Comparison of ENCODE assay signal across 17 cellular contexts in genomic region chr3:105676621-105677300, GRCh38.
DNase-seq lines count a peak whose midpoint lies in the region; ATAC-seq and TF ChIP-seq lines count a peak whose summit lies in the region.
"Had no signal": no experiment of that assay in that cellular context is flagged by ENCODE, and none has a peak within 500 bp of the region (broad histone marks: within the 10 kb centered on the region; RNA-seq: fewer than 3 reads in every experiment).

No MANE protein-coding gene starts in this region.

- H3K36me3 Mint-ChIP-seq in activated CD4-positive, alpha-beta T cell treated with anti-CD3 and anti-CD28 coated beads, Interleukin-2, amount 10 ng/mL, durations not matched to agents 24 days and 14 days (ENCODE audit: low read depth), result peaks cover 74% of the 10 kb centered on the region
- peaks cover 88% of the 10 kb centered on the region for H3K36me3 Mint-ChIP-seq in effector memory CD8-positive, alpha-beta T cell (ENCODE audit: insufficient read depth)
- H3K36me3 Mint-ChIP-seq in MCF 10A (ENCODE audit: insufficient read depth, unreplicated experiment), result peaks cover 54% of the 10 kb centered on the region

- H3K4me1 Mint-ChIP-seq in activated CD4-positive, alpha-beta T cell treated with anti-CD3 and anti-CD28 coated beads, Interleukin-2, amount 10 ng/mL, durations not matched to agents 24 days and 14 days, result peaks cover 26% of the 10 kb centered on the region
- H3K4me1 Mint-ChIP-seq in effector memory CD8-positive, alpha-beta T cell (ENCODE audit: low read depth in 2 of 2), result peaks cover 5 to 30% of the 10 kb centered on the region in 2 donors
- H3K4me1 Mint-ChIP-seq in MCF 10A (ENCODE audit: insufficient read depth, unreplicated experiment), result no peaks in the 10 kb centered on the region
- H3K4me1 Mint-ChIP-seq: brain had no signal

- POLR2A ChIA-PET in MCF 10A (lab: Yijun Ruan, JAX), result no interaction called here

- H3K27me3 Mint-ChIP-seq in activated CD4-positive, alpha-beta T cell treated with anti-CD3 and anti-CD28 coated beads, Interleukin-2, amount 10 ng/mL, durations not matched to agents 24 days and 14 days, result no peaks in the 10 kb centered on the region
- H3K27me3 Mint-ChIP-seq in effector memory CD8-positive, alpha-beta T cell, result no peaks in the 10 kb centered on the region
- H3K27me3 Mint-ChIP-seq in MCF 10A (ENCODE audit: insufficient read depth, unreplicated experiment), result no peaks in the 10 kb centered on the region
- H3K27me3 Mint-ChIP-seq: brain; CD4-positive, alpha-beta T cell had no signal

- intact Hi-C loops in activated CD4-positive, alpha-beta T cell treated with anti-CD3 and anti-CD28 coated beads, Interleukin-2, amount 10 ng/mL, durations not matched to agents 24 days and 14 days (cut with micrococcal nuclease), result loop anchor here (1.0 to 2.0 kb wide), 11 partner anchors 70 to 748 kb away; no protein-coding TSS in a partner anchor
- intact Hi-C loops in MCF 10A (cut with micrococcal nuclease), result no loop called here

- no peak overlapping the region for H3K4me3 Mint-ChIP-seq in activated CD4-positive, alpha-beta T cell treated with anti-CD3 and anti-CD28 coated beads, Interleukin-2, amount 10 ng/mL, durations not matched to agents 24 days and 14 days
- no peak overlapping the region for H3K4me3 Mint-ChIP-seq in effector memory CD8-positive, alpha-beta T cell
- H3K4me3 Mint-ChIP-seq in MCF 10A (ENCODE audit: unreplicated experiment), result no peak overlapping the region
- H3K4me3 Mint-ChIP-seq: brain; CD4-positive, alpha-beta T cell had no signal

- CTCF ChIA-PET in MCF 10A (lab: Yijun Ruan, JAX), result interaction anchor here (0.7 kb wide), 1 partner anchor 160 kb away, joined by 5 read pairs; no protein-coding TSS in a partner anchor

- no peak for ATAC-seq in effector memory CD8-positive, alpha-beta T cell (replicated peaks)
- ATAC-seq: A549 had no signal

- no TSS peak for BruUV-seq in MCF 10A (replicated peaks; lab: Mats Ljungman, UMichigan)

- peak overlapping the region; percentile 89 for H3K27ac Mint-ChIP-seq in activated CD4-positive, alpha-beta T cell treated with anti-CD3 and anti-CD28 coated beads, Interleukin-2, amount 10 ng/mL, durations not matched to agents 24 days and 14 days
- peak overlapping the region; percentile 46 to 72 for H3K27ac Mint-ChIP-seq in effector memory CD8-positive, alpha-beta T cell
- no peak overlapping the region for H3K27ac Mint-ChIP-seq in MCF 10A (ENCODE audit: low read depth, unreplicated experiment)
- H3K27ac Mint-ChIP-seq: brain; CD4-positive, alpha-beta T cell had no signal

- peak; percentile 48 for DNase-seq in activated CD4-positive, alpha-beta T cell treated with anti-CD3 and anti-CD28 coated beads, Interleukin-2, amount 10 ng/mL, durations not matched to agents 24 days and 14 days
- no peak for DNase-seq in activated CD4-positive, alpha-beta T cell treated with anti-CD3 and anti-CD28 coated beads, Interleukin-2, amount 50 U/mL, for 1 hour
- DNase-seq in activated CD4-positive, alpha-beta T cell treated with anti-CD3 and anti-CD28 coated beads, Interleukin-2, amount 50 U/mL, for 48 hours, result peak; percentile 44 to 64
- no peak for DNase-seq in effector memory CD8-positive, alpha-beta T cell
- DNase-seq in stimulated activated CD4-positive, alpha-beta T cell treated with anti-CD3 and anti-CD28 coated beads, TNF-alpha, amount 100 ng/mL, for 48 hours (ENCODE audit: low read depth in 3 of 3), result peak; percentile 20 to 50 (median 23)
- no peak for DNase-seq in RPMI8226
- DNase-seq in MCF 10A (ENCODE audit: unreplicated experiment), result no peak
- DNase-seq in NCI-H2029 (lab: John Stamatoyannopoulos, UW), result no peak
- DNase-seq: activated effector memory CD4-positive, alpha-beta T cell treated with Interleukin-2 at 50 U/mL for 16 hours; CD4-positive, alpha-beta T cell; DND-41; kidney glomerular epithelial cell; NCI-H774; PC-9; thyroid gland had no signal

- no peak for TF ChIP-seq CTCF in MCF 10A (IDR thresholded peaks at IDR 0.05; ENCODE audit: unreplicated experiment)

- H3K9me3 Mint-ChIP-seq in activated CD4-positive, alpha-beta T cell treated with anti-CD3 and anti-CD28 coated beads, Interleukin-2, amount 10 ng/mL, durations not matched to agents 24 days and 14 days, result peaks cover 24% of the 10 kb centered on the region
- H3K9me3 Mint-ChIP-seq in effector memory CD8-positive, alpha-beta T cell, result no peaks in the 10 kb centered on the region
- no peaks in the 10 kb centered on the region for H3K9me3 Mint-ChIP-seq in MCF 10A (ENCODE audit: unreplicated experiment)
- H3K9me3 Mint-ChIP-seq: brain; CD4-positive, alpha-beta T cell had no signal

Comparison
In these comparisons a context has a peak if more than half of its experiments do, and no peak if none do; other contexts are left out.
1. DNase-seq: peak in activated CD4-positive, alpha-beta T cell treated with anti-CD3 and anti-CD28 coated beads, Interleukin-2, amount 10 ng/mL, durations not matched to agents 24 days and 14 days (single experiment), activated CD4-positive, alpha-beta T cell treated with anti-CD3 and anti-CD28 coated beads, Interleukin-2, amount 50 U/mL, for 48 hours (2 of 2) and stimulated activated CD4-positive, alpha-beta T cell treated with anti-CD3 and anti-CD28 coated beads, TNF-alpha, amount 100 ng/mL, for 48 hours (3 of 3); none in activated CD4-positive, alpha-beta T cell treated with anti-CD3 and anti-CD28 coated beads, Interleukin-2, amount 50 U/mL, for 1 hour (single experiment), effector memory CD8-positive, alpha-beta T cell (0 of 3), RPMI8226 (single experiment), MCF 10A (single experiment) and NCI-H2029 (single experiment).